In genomic region chr2:33406622-33407021, GRCh38 we compare ENCODE assay signal across 16 cellular contexts.
"Had no signal": no experiment of that assay in that cellular context is flagged by ENCODE, and none has a peak within 500 bp of the region (broad histone marks: within the 10 kb centered on the region; RNA-seq: fewer than 3 reads in every experiment).

No MANE protein-coding gene starts in this region.

- FAIRE-seq: islet of Langerhans had no signal

- H3K4me1 ChIP-seq: colonic mucosa, gastroesophageal sphincter, left lung, parathyroid adenoma, sigmoid colon had no signal

- H3K9me3 ChIP-seq: colonic mucosa had no signal

- ATAC-seq: activated CD4-positive, alpha-beta T cell treated with anti-CD3 and anti-CD28 coated beads for 36 hours; gastroesophageal sphincter; left lung; naive thymus-derived CD8-positive, alpha-beta T cell had no signal

- H3K36me3 Mint-ChIP-seq: activated naive CD8-positive, alpha-beta T cell treated with anti-CD3 and anti-CD28 coated beads for 36 hours; brain; naive thymus-derived CD8-positive, alpha-beta T cell had no signal

- H3K4me3 Mint-ChIP-seq: activated CD4-positive, alpha-beta T cell treated with anti-CD3 and anti-CD28 coated beads for 36 hours; activated naive CD8-positive, alpha-beta T cell treated with anti-CD3 and anti-CD28 coated beads for 36 hours; brain; endodermal cell; naive thymus-derived CD8-positive, alpha-beta T cell had no signal

- H3K27ac Mint-ChIP-seq: activated CD4-positive, alpha-beta T cell treated with anti-CD3 and anti-CD28 coated beads for 36 hours; activated naive CD8-positive, alpha-beta T cell treated with anti-CD3 and anti-CD28 coated beads for 36 hours; brain; endodermal cell had no signal

- DNase-seq: activated CD4-positive, alpha-beta T cell treated with anti-CD3 and anti-CD28 coated beads for 36 hours; activated CD4-positive, alpha-beta T cell treated with anti-CD3 and anti-CD28 coated beads, Interleukin-2, amount 50 U/mL, for 48 hours; activated naive CD8-positive, alpha-beta T cell treated with anti-CD3 and anti-CD28 coated beads for 36 hours; amniotic stem cell; central memory CD4-positive, alpha-beta T cell; colonic mucosa; endodermal cell; left lung; naive thymus-derived CD8-positive, alpha-beta T cell; sigmoid colon; stimulated activated naive CD4-positive, alpha-beta T cell had no signal

- H3K4me1 Mint-ChIP-seq: activated CD4-positive, alpha-beta T cell treated with anti-CD3 and anti-CD28 coated beads for 36 hours; activated naive CD8-positive, alpha-beta T cell treated with anti-CD3 and anti-CD28 coated beads for 36 hours; brain; endodermal cell; naive thymus-derived CD8-positive, alpha-beta T cell had no signal

- H3K27me3 Mint-ChIP-seq: activated CD4-positive, alpha-beta T cell treated with anti-CD3 and anti-CD28 coated beads for 36 hours; activated naive CD8-positive, alpha-beta T cell treated with anti-CD3 and anti-CD28 coated beads for 36 hours had no signal

- H3K27ac ChIP-seq: colonic mucosa, epithelial cell of prostate, gastroesophageal sphincter, left lung, parathyroid adenoma, sigmoid colon had no signal

- H3K36me3 ChIP-seq: colonic mucosa, gastroesophageal sphincter, left lung, sigmoid colon had no signal

- H3K4me3 ChIP-seq: colonic mucosa, gastroesophageal sphincter, left lung, sigmoid colon had no signal

- H3K27me3 ChIP-seq: colonic mucosa, gastroesophageal sphincter, left lung, sigmoid colon had no signal

- H3K9ac ChIP-seq: parathyroid adenoma had no signal
